1 cellular context compared by ENCODE assay signal in the genomic region with DNA sequence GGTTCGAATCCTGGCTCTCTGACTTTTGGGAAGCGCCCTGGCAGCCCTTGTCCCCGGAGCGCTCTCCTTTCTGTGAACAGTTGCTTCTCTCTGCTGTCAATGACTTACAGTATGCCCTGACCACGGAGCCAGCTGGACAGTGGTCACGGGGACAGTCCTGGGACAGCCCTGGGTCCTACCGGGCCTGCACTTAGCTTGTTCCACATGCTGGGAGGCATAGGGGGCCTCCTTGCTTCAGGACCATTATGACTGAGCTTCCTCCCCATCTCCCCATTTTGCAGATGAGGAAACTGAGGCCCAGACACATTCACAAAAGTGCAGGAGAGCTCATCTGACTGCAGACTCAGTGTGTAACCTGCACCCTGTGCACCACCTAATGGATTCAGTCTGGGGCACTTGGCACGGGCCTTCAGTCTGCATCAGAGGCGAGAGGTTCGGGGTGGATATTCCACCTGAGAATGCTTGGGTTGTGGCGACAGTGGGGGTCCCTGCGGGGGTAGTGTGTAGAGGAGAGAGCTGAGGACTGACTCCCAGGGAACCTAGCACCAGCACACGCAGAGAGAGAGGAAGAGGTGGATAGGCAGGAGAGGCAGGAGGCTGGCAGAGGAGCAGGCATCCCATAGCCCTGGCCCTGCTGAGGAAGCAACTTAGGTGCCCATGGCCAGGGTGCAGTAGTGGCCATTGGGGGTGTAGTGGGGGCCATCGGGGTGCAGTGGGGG.
TF ChIP-seq lines count a peak whose summit lies in the region.

No MANE protein-coding gene starts in this region.

TF ChIP-seq in WTC11, 78 proteins besides CTCF, POLR2A, EP300 and RAD21 (continued from another document):
- TF ChIP-seq, protein P1, sequence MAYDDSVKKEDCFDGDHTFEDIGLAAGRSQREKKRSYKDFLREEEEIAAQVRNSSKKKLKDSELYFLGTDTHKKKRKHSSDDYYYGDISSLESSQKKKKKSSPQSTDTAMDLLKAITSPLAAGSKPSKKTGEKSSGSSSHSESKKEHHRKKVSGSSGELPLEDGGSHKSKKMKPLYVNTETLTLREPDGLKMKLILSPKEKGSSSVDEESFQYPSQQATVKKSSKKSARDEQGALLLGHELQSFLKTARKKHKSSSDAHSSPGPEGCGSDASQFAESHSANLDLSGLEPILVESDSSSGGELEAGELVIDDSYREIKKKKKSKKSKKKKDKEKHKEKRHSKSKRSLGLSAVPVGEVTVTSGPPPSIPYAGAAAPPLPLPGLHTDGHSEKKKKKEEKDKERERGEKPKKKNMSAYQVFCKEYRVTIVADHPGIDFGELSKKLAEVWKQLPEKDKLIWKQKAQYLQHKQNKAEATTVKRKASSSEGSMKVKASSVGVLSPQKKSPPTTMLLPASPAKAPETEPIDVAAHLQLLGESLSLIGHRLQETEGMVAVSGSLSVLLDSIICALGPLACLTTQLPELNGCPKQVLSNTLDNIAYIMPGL (CRISPR knock-in tag; IDR thresholded peaks at IDR 0.05), result no peak
- TF ChIP-seq, protein P2, sequence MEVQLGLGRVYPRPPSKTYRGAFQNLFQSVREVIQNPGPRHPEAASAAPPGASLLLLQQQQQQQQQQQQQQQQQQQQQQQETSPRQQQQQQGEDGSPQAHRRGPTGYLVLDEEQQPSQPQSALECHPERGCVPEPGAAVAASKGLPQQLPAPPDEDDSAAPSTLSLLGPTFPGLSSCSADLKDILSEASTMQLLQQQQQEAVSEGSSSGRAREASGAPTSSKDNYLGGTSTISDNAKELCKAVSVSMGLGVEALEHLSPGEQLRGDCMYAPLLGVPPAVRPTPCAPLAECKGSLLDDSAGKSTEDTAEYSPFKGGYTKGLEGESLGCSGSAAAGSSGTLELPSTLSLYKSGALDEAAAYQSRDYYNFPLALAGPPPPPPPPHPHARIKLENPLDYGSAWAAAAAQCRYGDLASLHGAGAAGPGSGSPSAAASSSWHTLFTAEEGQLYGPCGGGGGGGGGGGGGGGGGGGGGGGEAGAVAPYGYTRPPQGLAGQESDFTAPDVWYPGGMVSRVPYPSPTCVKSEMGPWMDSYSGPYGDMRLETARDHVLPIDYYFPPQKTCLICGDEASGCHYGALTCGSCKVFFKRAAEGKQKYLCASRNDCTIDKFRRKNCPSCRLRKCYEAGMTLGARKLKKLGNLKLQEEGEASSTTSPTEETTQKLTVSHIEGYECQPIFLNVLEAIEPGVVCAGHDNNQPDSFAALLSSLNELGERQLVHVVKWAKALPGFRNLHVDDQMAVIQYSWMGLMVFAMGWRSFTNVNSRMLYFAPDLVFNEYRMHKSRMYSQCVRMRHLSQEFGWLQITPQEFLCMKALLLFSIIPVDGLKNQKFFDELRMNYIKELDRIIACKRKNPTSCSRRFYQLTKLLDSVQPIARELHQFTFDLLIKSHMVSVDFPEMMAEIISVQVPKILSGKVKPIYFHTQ (CRISPR knock-in tag; IDR thresholded peaks at IDR 0.05), result no peak
- no peak for TF ChIP-seq SOX15 (CRISPR knock-in tag; IDR thresholded peaks at IDR 0.05)
TF ChIP-seq in WTC11: peak in this region for 0.
